In the genomic region with DNA sequence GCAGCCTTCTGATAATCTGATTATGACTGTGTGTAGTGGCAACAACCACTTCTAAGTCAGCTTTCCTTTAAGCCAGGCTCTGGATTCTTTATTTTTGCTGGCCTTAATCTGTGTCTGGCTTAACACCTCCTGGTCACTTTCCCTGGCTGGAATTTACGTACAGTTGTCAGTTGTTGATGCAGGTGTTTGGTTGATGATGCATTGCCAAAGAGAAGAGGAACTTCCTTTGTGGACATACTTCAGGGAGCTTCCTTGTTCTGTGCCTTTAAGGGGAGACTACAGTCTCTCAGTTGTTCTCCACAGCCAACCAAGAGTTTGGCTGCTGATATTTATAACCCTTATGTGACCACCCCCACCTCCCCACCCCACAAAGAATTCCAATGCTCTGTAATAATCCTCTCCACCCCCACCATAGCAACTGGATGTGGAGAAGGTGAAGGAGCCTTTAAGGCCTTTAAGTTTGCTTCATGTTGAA, we compare ENCODE assay signal across 8 cellular contexts.
A peak's percentile ranks its signal among the peaks of the same experiment; 100 is the strongest.
DNase-seq lines count a peak whose midpoint lies in the region; ATAC-seq, FAIRE-seq and TF ChIP-seq lines count a peak whose summit lies in the region.

No MANE protein-coding gene starts in this region.

- no peak for ATAC-seq in HG02759 (IDR thresholded peaks at IDR 0.05; ENCODE audit: unreplicated experiment)
- no peak for ATAC-seq in GM21529 (IDR thresholded peaks at IDR 0.05; ENCODE audit: unreplicated experiment)

- DNase-seq in GM19239 (ENCODE audit: insufficient read length, low spot score) (no peak), RKO (ENCODE audit: low spot score) (peak; percentile 38), fibroblast of the aortic adventitia (ENCODE audit: low read depth) (peak; percentile 80), pulmonary artery endothelial cell (ENCODE audit: low read depth, low spot score) (peak; percentile 29)
- DNase-seq in activated CD4-positive, alpha-beta T cell treated with anti-CD3 and anti-CD28 coated beads, Interleukin-2, amount 50 U/mL, for 48 hours: no peak
- no peak for DNase-seq in stimulated activated CD4-positive, alpha-beta T cell treated with anti-CD3 and anti-CD28 coated beads, Interleukin-1b, Interleukin-23, amount 100 ng/mL, for 48 hours

- FAIRE-seq in GM19239 (lab: Jason Lieb, UNC): peak; percentile 67

- no peak for TF ChIP-seq CTCF in fibroblast of the aortic adventitia (IDR thresholded peaks at IDR 0.05; ENCODE audit: insufficient read depth, low read length)

- H3K4me3 ChIP-seq in fibroblast of the aortic adventitia (ENCODE audit: low read depth, low read length): no peak overlapping the region

Comparison
In these comparisons a context has a peak if more than half of its experiments do, and no peak if none do; other contexts are left out.
1. DNase-seq: peak in RKO (single experiment), fibroblast of the aortic adventitia (single experiment) and pulmonary artery endothelial cell (single experiment); none in GM19239 (single experiment), activated CD4-positive, alpha-beta T cell treated with anti-CD3 and anti-CD28 coated beads, Interleukin-2, amount 50 U/mL, for 48 hours (0 of 2) and stimulated activated CD4-positive, alpha-beta T cell treated with anti-CD3 and anti-CD28 coated beads, Interleukin-1b, Interleukin-23, amount 100 ng/mL, for 48 hours (single experiment).